ENCODE assay signal across 19 cellular contexts in genomic region chrX:103756736-103757135, GRCh38. TPM values are rescaled to one million over a fixed set of nuclear protein-coding genes. Genes with fewer than 3 reads are reported as not detected.
A peak's percentile ranks its signal among the peaks of the same experiment; 100 is the strongest.
DNase-seq lines count a peak whose midpoint lies in the region; ATAC-seq, FAIRE-seq and TF ChIP-seq lines count a peak whose summit lies in the region.
"Had no signal": no experiment of that assay in that cellular context is flagged by ENCODE, and none has a peak within 500 bp of the region (broad histone marks: within the 10 kb centered on the region; RNA-seq: fewer than 3 reads in every experiment).

No MANE protein-coding gene starts in this region.

- H3K9me3 ChIP-seq in right atrium auricular region (peaks cover 5 to 18% of the 10 kb centered on the region in 2 donors), astrocyte (ENCODE audit: insufficient read depth, low read depth, low read length) (no peaks in the 10 kb centered on the region)

- no peak overlapping the region for H3K27ac Mint-ChIP-seq in astrocyte (ENCODE audit: unreplicated experiment)
- H3K27ac Mint-ChIP-seq: CD14-positive monocyte had no signal

- H3K4me3 ChIP-seq in right atrium auricular region (no peak overlapping the region), astrocyte (ENCODE audit: insufficient read depth, low read depth, low read length) (no peak overlapping the region), foreskin fibroblast (ENCODE audit: low read depth in 1 of 2, low read length in 2 of 2) (no peak overlapping the region)
- H3K4me3 ChIP-seq: A549, K562, SK-N-MC had no signal

- H3K36me3 Mint-ChIP-seq in astrocyte (ENCODE audit: low read depth, unreplicated experiment): no peaks in the 10 kb centered on the region
- H3K36me3 Mint-ChIP-seq: CD14-positive monocyte had no signal

- H3K27me3 ChIP-seq in right atrium auricular region: no peaks in the 10 kb centered on the region
- H3K27me3 ChIP-seq in astrocyte (ENCODE audit: insufficient read depth, low read length): no peaks in the 10 kb centered on the region
- no peaks in the 10 kb centered on the region for H3K27me3 ChIP-seq in foreskin keratinocyte

- H3K36me3 ChIP-seq in right atrium auricular region (no peaks in the 10 kb centered on the region), astrocyte (ENCODE audit: insufficient read depth, low read length) (no peaks in the 10 kb centered on the region)

- H3K4me3 Mint-ChIP-seq in astrocyte (ENCODE audit: unreplicated experiment): no peak overlapping the region
- H3K4me3 Mint-ChIP-seq: CD14-positive monocyte had no signal

- no peaks in the 10 kb centered on the region for H4K20me1 ChIP-seq in astrocyte (ENCODE audit: insufficient read depth, low read length)

- H3K27me3 Mint-ChIP-seq in astrocyte (ENCODE audit: low read depth, unreplicated experiment): peaks cover 6% of the 10 kb centered on the region

- TF ChIP-seq CTCF in right atrium auricular region (IDR thresholded peaks at IDR 0.05) (no peak), astrocyte (IDR thresholded peaks at IDR 0.05; ENCODE audit: insufficient read depth, low read depth, low read length) (no peak), foreskin keratinocyte (conservative IDR thresholded peaks at IDR 0.05) (no peak), foreskin fibroblast (IDR thresholded peaks at IDR 0.05; ENCODE audit: low read depth, low read length) (no peak)

- H3K4me1 ChIP-seq in right atrium auricular region (no peaks in the 10 kb centered on the region), astrocyte (ENCODE audit: insufficient read depth, low read length) (no peaks in the 10 kb centered on the region), foreskin keratinocyte (no peaks in the 10 kb centered on the region)
- H3K4me1 ChIP-seq: A549 had no signal

- peak; percentile 88 for FAIRE-seq in astrocyte (lab: Jason Lieb, UNC)
- FAIRE-seq: K562 had no signal

- no peaks in the 10 kb centered on the region for H3K9me3 Mint-ChIP-seq in astrocyte (ENCODE audit: unreplicated experiment)

- intact Hi-C loops in cardiac septum (cut with DNase I): no loop called here

- no peak overlapping the region for H3K9ac ChIP-seq in astrocyte (ENCODE audit: low read length)

- DNase-seq in cardiac septum (ENCODE audit: low spot score) (peak; percentile 39), right atrium auricular region (ENCODE audit: low spot score) (no peak), NCI-H2107 (lab: John Stamatoyannopoulos, UW) (peak; percentile 36), astrocyte (ENCODE audit: low read depth) (no peak), foreskin keratinocyte (no peak), OCI-M2 (lab: John Stamatoyannopoulos, UW; ENCODE audit: unreplicated experiment) (no peak), foreskin fibroblast (no peak)
- DNase-seq: DMS 273 treated with DMSO at 0.1 percent for 48 hours, NCI-H1048, NCI-H146, NCI-H2081, NCI-H226, NCI-H748 treated with DMSO at 0.1 percent for 48 hours had no signal

- no peak overlapping the region for H3K4me2 ChIP-seq in astrocyte (ENCODE audit: low read length)
- H3K4me2 ChIP-seq: A549 had no signal

- H3K27ac ChIP-seq in right atrium auricular region (no peak overlapping the region), astrocyte (ENCODE audit: low read depth, low read length) (no peak overlapping the region), foreskin keratinocyte (no peak overlapping the region)
- H3K27ac ChIP-seq: A549, SK-N-MC had no signal

- no peak for ATAC-seq in foreskin keratinocyte
- no peak for ATAC-seq in GM19463 (IDR thresholded peaks at IDR 0.05; ENCODE audit: unreplicated experiment)
- ATAC-seq: A549, K562, Panc1 had no signal

- H3K4me1 Mint-ChIP-seq in astrocyte (ENCODE audit: low read depth, unreplicated experiment): no peaks in the 10 kb centered on the region

- H2AFZ ChIP-seq in astrocyte (ENCODE audit: low read depth, low read length): no peak overlapping the region

- H3K79me2 ChIP-seq in astrocyte (ENCODE audit: insufficient read depth, low read length): no peaks in the 10 kb centered on the region

RNA-seq across cellular contexts. Expression of gene PLP1, which starts 19.9 kb away (rescaled TPM):
- 2.2 TPM for total RNA-seq in cardiac septum
- total RNA-seq in right atrium auricular region: 10 to 100 TPM; 10.6 to 11.9 TPM
- 5.2 and 10.2 TPM in 2 replicates for total RNA-seq in astrocyte
- not detected in 2 replicates for total RNA-seq in foreskin keratinocyte
- polyA plus RNA-seq in foreskin keratinocyte: 0.01 TPM in 1 of 2 replicates, not detected in the other
- total RNA-seq: K562 had no signal
- polyA plus RNA-seq: A549, CD14-positive monocyte, K562 had no signal

RNA-seq across cellular contexts. Expression of gene TMEM31, which starts 46.0 kb away (rescaled TPM):
- not detected for total RNA-seq in cardiac septum
- total RNA-seq in right atrium auricular region: not detected
- total RNA-seq in astrocyte: 0.43 TPM in 1 of 2 replicates, not detected in the other
- total RNA-seq in foreskin keratinocyte: not detected in 2 replicates
- not detected in 2 replicates for polyA plus RNA-seq in foreskin keratinocyte
- total RNA-seq: K562 had no signal
- polyA plus RNA-seq: CD14-positive monocyte had no signal

Comparison
In these comparisons a context has a peak if more than half of its experiments do, and no peak if none do; other contexts are left out.
1. DNase-seq: peak in cardiac septum (single experiment) and NCI-H2107 (single experiment); none in right atrium auricular region (single experiment), astrocyte (single experiment), foreskin keratinocyte (0 of 2), OCI-M2 (single experiment) and foreskin fibroblast (0 of 2).